10 cellular contexts compared by ENCODE assay signal in genomic region chr12:118193477-118193876, GRCh38.
"Had no signal": no experiment of that assay in that cellular context is flagged by ENCODE, and none has a peak within 500 bp of the region (broad histone marks: within the 10 kb centered on the region; RNA-seq: fewer than 3 reads in every experiment).

No MANE protein-coding gene starts in this region.

- FAIRE-seq: H1, H54, HepG2 had no signal

- H3K4me1 Mint-ChIP-seq: IgD-negative memory B cell had no signal

- H3K4me3 Mint-ChIP-seq: GM23338, H9, HFFc6, IgD-negative memory B cell had no signal

- H3K4me3 ChIP-seq: GM23338 had no signal

- H3K9me3 Mint-ChIP-seq: GM23338, H9, HFFc6, IgD-negative memory B cell had no signal

- H3K27ac ChIP-seq: HL-60 had no signal

- H3K27me3 Mint-ChIP-seq: IgD-negative memory B cell had no signal

- ATAC-seq: GM23338, HepG2 had no signal

- H3K27ac Mint-ChIP-seq: HFFc6, IgD-negative memory B cell had no signal

- DNase-seq: H9, HCEC 1CT, HFFc6, KBM-7 had no signal
